22 cellular contexts compared by ENCODE assay signal in the genomic region with DNA sequence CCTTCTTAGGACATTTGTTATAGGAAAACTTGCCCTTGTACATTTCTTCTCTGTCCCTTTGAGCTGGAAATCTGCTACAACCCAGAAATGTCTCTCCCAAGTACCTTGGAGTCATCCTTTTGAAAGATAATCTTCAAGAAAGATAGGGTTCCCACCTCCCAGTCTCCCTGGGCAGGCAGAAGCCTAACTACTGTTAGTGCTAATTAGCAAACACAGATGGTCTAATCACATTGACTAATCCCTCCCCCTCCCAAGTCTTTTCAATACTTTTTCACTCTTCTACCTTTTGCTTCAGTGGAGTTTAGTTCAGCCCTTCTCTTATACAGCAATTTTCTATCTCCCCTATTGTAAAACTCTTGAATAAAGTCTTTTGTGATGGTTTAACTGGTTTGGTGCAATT.
DNase-seq lines count a peak whose midpoint lies in the region; ATAC-seq and TF ChIP-seq lines count a peak whose summit lies in the region.
"Had no signal": no experiment of that assay in that cellular context is flagged by ENCODE, and none has a peak within 500 bp of the region (broad histone marks: within the 10 kb centered on the region; RNA-seq: fewer than 3 reads in every experiment).

No MANE protein-coding gene starts in this region.

- H3K27ac Mint-ChIP-seq in activated T-helper 1 cell treated with anti-CD3 and anti-CD28 coated beads, Interleukin-12 subunit alpha, Interleukin-12 subunit beta, Interleukin-2, Interleukin-4 antibody, amounts not matched to agents 30 ng/mL and 10 ng/mL and 1 ng/mL, durations not matched to agents 14 hours and 24 hours and 36 hours, result no peak overlapping the region
- no peak overlapping the region for H3K27ac Mint-ChIP-seq in nephron progenitor cell
- H3K27ac Mint-ChIP-seq: CD14-positive monocyte had no signal

- no peaks in the 10 kb centered on the region for H3K79me1 ChIP-seq in mesenchymal stem cell (replicated peaks; ENCODE audit: low read length, poor library complexity, severe bottlenecking)

- H2BK5ac ChIP-seq in mesenchymal stem cell (ENCODE audit: low read depth, low read length, poor library complexity, severe bottlenecking), result no peak overlapping the region

- H3K4me3 ChIP-seq in SK-N-MC (no peak overlapping the region), mesenchymal stem cell (ENCODE audit: insufficient read depth in 1 of 2, low read depth in 1 of 2, low read length in 2 of 2) (no peak overlapping the region), ovary (no peak overlapping the region)
- H3K4me3 ChIP-seq: GM12878, GM23248 had no signal

- no peak for TF ChIP-seq CTCF in ovary (IDR thresholded peaks at IDR 0.05)
- TF ChIP-seq CTCF in nephron progenitor cell (IDR thresholded peaks at IDR 0.05), result no peak

- no peak overlapping the region for H2BK15ac ChIP-seq in mesenchymal stem cell (ENCODE audit: low read depth, poor library complexity, severe bottlenecking)

- no peaks in the 10 kb centered on the region for H3K36me3 Mint-ChIP-seq in activated T-helper 1 cell treated with anti-CD3 and anti-CD28 coated beads, Interleukin-12 subunit alpha, Interleukin-12 subunit beta, Interleukin-2, Interleukin-4 antibody, amounts not matched to agents 30 ng/mL and 10 ng/mL and 1 ng/mL, durations not matched to agents 14 hours and 24 hours and 36 hours (ENCODE audit: low read depth)
- H3K36me3 Mint-ChIP-seq in nephron progenitor cell (ENCODE audit: low read depth), result no peaks in the 10 kb centered on the region
- H3K36me3 Mint-ChIP-seq: CD14-positive monocyte had no signal

- H3K4me1 ChIP-seq in mesenchymal stem cell (ENCODE audit: control insufficient read depth, insufficient read depth, low read depth, low read length) (no peaks in the 10 kb centered on the region), ovary (ENCODE audit: insufficient read depth) (no peaks in the 10 kb centered on the region)

- intact Hi-C loops in ovary (cut with DNase I), result no loop called here
- intact Hi-C loops in activated T-helper 1 cell treated with anti-CD3 and anti-CD28 coated beads, Interleukin-12 subunit alpha, Interleukin-12 subunit beta, Interleukin-2, Interleukin-4 antibody, amounts not matched to agents 30 ng/mL and 10 ng/mL and 1 ng/mL, durations not matched to agents 14 hours and 24 hours and 36 hours (cut with micrococcal nuclease), result no loop called here

- H3K27me3 ChIP-seq in mesenchymal stem cell (ENCODE audit: control insufficient read depth in 1 of 2, insufficient read depth in 1 of 2, low read length in 2 of 2) (no peaks in the 10 kb centered on the region), ovary (no peaks in the 10 kb centered on the region)

- no peak overlapping the region for H4K8ac ChIP-seq in mesenchymal stem cell (ENCODE audit: low read length)

- H3K4me3 Mint-ChIP-seq in activated T-helper 1 cell treated with anti-CD3 and anti-CD28 coated beads, Interleukin-12 subunit alpha, Interleukin-12 subunit beta, Interleukin-2, Interleukin-4 antibody, amounts not matched to agents 30 ng/mL and 10 ng/mL and 1 ng/mL, durations not matched to agents 14 hours and 24 hours and 36 hours, result no peak overlapping the region
- no peak overlapping the region for H3K4me3 Mint-ChIP-seq in nephron progenitor cell
- H3K4me3 Mint-ChIP-seq: CD14-positive monocyte had no signal

- no peaks in the 10 kb centered on the region for H3K9me3 ChIP-seq in SK-N-MC (ENCODE audit: low read depth, low read length)
- H3K9me3 ChIP-seq in mesenchymal stem cell (ENCODE audit: control insufficient read depth, low read length), result no peaks in the 10 kb centered on the region
- H3K9me3 ChIP-seq in ovary, result no peaks in the 10 kb centered on the region
- H3K9me3 ChIP-seq: SK-N-SH had no signal

- H3K27me3 Mint-ChIP-seq in activated T-helper 1 cell treated with anti-CD3 and anti-CD28 coated beads, Interleukin-12 subunit alpha, Interleukin-12 subunit beta, Interleukin-2, Interleukin-4 antibody, amounts not matched to agents 30 ng/mL and 10 ng/mL and 1 ng/mL, durations not matched to agents 14 hours and 24 hours and 36 hours (ENCODE audit: insufficient read depth), result no peaks in the 10 kb centered on the region
- H3K27me3 Mint-ChIP-seq in nephron progenitor cell (ENCODE audit: low read depth, poor library complexity), result no peaks in the 10 kb centered on the region

- H4K91ac ChIP-seq in mesenchymal stem cell (ENCODE audit: low read length), result no peak overlapping the region

- no peak overlapping the region for H2AK5ac ChIP-seq in mesenchymal stem cell (ENCODE audit: low read length, severe bottlenecking)

- H3K27ac ChIP-seq in SK-N-MC (peak overlapping the region; percentile 40), mesenchymal stem cell (ENCODE audit: low read length, poor library complexity, severe bottlenecking) (peak overlapping the region; percentile 57), ovary (no peak overlapping the region)
- H3K27ac ChIP-seq: 22Rv1, GM23248 had no signal

- TF ChIP-seq EP300 in ovary (IDR thresholded peaks at IDR 0.05), result no peak

- DNase-seq in DMS 273 (lab: John Stamatoyannopoulos, UW; ENCODE audit: unreplicated experiment) (peak; percentile 11), DMS 273 treated with DMSO at 0.1 percent for 48 hours (lab: John Stamatoyannopoulos, UW) (no peak), SK-N-MC (ENCODE audit: low read depth, low spot score) (no peak), mesenchymal stem cell (no peak), ovary (no peak), nephron progenitor cell (no peak)
- no peak for DNase-seq in activated T-helper 1 cell treated with anti-CD3 and anti-CD28 coated beads, Interleukin-12 subunit alpha, Interleukin-12 subunit beta, Interleukin-2, Interleukin-4 antibody, amounts not matched to agents 30 ng/mL and 10 ng/mL and 1 ng/mL, durations not matched to agents 14 hours and 24 hours and 36 hours (ENCODE audit: low spot score)
- DNase-seq: AML-193, EL, GM23248, IMR-90, NCI-H1436, NCI-H2029 treated with DMSO at 0.1 percent for 48 hours, NCI-H2171, NCI-H748 treated with DMSO at 0.1 percent for 48 hours, OCI-M1, Right ventricle myocardium superior, SK-N-SH had no signal

- H3K18ac ChIP-seq in mesenchymal stem cell (ENCODE audit: low read depth in 1 of 2, low read length in 2 of 2), result no peak overlapping the region

- H3K4me2 ChIP-seq in mesenchymal stem cell (ENCODE audit: low read length, poor library complexity, severe bottlenecking), result no peak overlapping the region
- H3K4me2 ChIP-seq: SK-N-SH had no signal

- no peak overlapping the region for H3K23ac ChIP-seq in mesenchymal stem cell (ENCODE audit: low read length in 2 of 2)

- no peak overlapping the region for H2BK12ac ChIP-seq in mesenchymal stem cell (ENCODE audit: low read length in 2 of 2)

- TF ChIP-seq POLR2A in ovary (IDR thresholded peaks at IDR 0.05), result no peak

- H3K36me3 ChIP-seq in SK-N-MC (ENCODE audit: insufficient read depth, low read length), result no peaks in the 10 kb centered on the region
- H3K36me3 ChIP-seq in mesenchymal stem cell (ENCODE audit: control insufficient read depth in 1 of 2, insufficient read depth in 2 of 2, low read depth in 1 of 2, low read length in 2 of 2), result no peaks in the 10 kb centered on the region
- H3K36me3 ChIP-seq in ovary, result no peaks in the 10 kb centered on the region

- no peaks in the 10 kb centered on the region for H3K4me1 Mint-ChIP-seq in activated T-helper 1 cell treated with anti-CD3 and anti-CD28 coated beads, Interleukin-12 subunit alpha, Interleukin-12 subunit beta, Interleukin-2, Interleukin-4 antibody, amounts not matched to agents 30 ng/mL and 10 ng/mL and 1 ng/mL, durations not matched to agents 14 hours and 24 hours and 36 hours (ENCODE audit: low read depth)
- no peaks in the 10 kb centered on the region for H3K4me1 Mint-ChIP-seq in nephron progenitor cell
- H3K4me1 Mint-ChIP-seq: CD14-positive monocyte had no signal

- H3K14ac ChIP-seq in mesenchymal stem cell (ENCODE audit: low read length in 2 of 2), result no peak overlapping the region

- H3K9ac ChIP-seq in SK-N-MC (ENCODE audit: insufficient read length) (no peak overlapping the region), mesenchymal stem cell (ENCODE audit: low read length) (no peak overlapping the region)
- H3K9ac ChIP-seq: GM23248, SK-N-SH had no signal

- no peak for ATAC-seq in HG03280 (IDR thresholded peaks at IDR 0.05; ENCODE audit: unreplicated experiment)
- ATAC-seq: GM12878 had no signal

- no peaks in the 10 kb centered on the region for H3K9me3 Mint-ChIP-seq in activated T-helper 1 cell treated with anti-CD3 and anti-CD28 coated beads, Interleukin-12 subunit alpha, Interleukin-12 subunit beta, Interleukin-2, Interleukin-4 antibody, amounts not matched to agents 30 ng/mL and 10 ng/mL and 1 ng/mL, durations not matched to agents 14 hours and 24 hours and 36 hours
- no peaks in the 10 kb centered on the region for H3K9me3 Mint-ChIP-seq in nephron progenitor cell

- H2BK120ac ChIP-seq in mesenchymal stem cell (ENCODE audit: low read depth, low read length), result no peak overlapping the region

- no peak overlapping the region for H3K4ac ChIP-seq in mesenchymal stem cell (ENCODE audit: low read depth in 1 of 2, low read length in 2 of 2)

- no peak overlapping the region for H2AFZ ChIP-seq in mesenchymal stem cell (ENCODE audit: low read depth, low read length)
- H2AFZ ChIP-seq: GM23248 had no signal

Comparison
In these comparisons a context has a peak if more than half of its experiments do, and no peak if none do; other contexts are left out.
1. H3K27ac ChIP-seq: peak in SK-N-MC (single experiment) and mesenchymal stem cell (single experiment); none in ovary (0 of 2).